ENCODE assay signal across 29 cellular contexts in the genomic region with DNA sequence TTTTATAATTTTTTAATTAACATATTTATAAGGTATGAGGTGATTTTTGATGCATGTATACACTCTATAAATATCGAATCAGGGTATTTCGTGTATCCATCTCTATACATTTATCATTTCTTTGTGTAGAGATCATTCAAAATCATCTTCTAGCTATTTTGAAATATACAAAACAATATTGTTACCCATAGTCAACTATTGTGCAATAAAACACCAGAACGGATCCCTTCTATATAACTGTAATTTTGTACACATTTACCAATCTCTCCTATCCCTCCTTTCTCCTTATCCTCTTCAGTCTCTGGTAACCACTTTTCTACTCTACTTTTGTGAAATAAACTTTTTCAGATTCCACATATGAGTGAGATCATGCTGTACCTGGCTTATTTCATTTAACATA.
"Had no signal": no experiment of that assay in that cellular context is flagged by ENCODE, and none has a peak within 500 bp of the region (broad histone marks: within the 10 kb centered on the region; RNA-seq: fewer than 3 reads in every experiment).

No MANE protein-coding gene starts in this region.

- H3K4me1 ChIP-seq: colonic mucosa, esophagus muscularis mucosa, esophagus squamous epithelium, foreskin keratinocyte, gastrocnemius medialis, gastroesophageal sphincter, heart left ventricle, heart right ventricle had no signal

- H3K36me3 ChIP-seq: colonic mucosa, esophagus muscularis mucosa, esophagus squamous epithelium, gastrocnemius medialis, gastroesophageal sphincter, heart left ventricle, heart right ventricle had no signal

- H3K4me1 Mint-ChIP-seq: endodermal cell had no signal

- H3K27me3 Mint-ChIP-seq: dendritic cell treated with granulocyte-macrophage colony-stimulating factor and Interleukin-4, amounts not matched to agents 40 ng/mL and 50 ng/mL, for 4 days; effector memory CD8-positive, alpha-beta T cell had no signal

- H3K4me3 ChIP-seq: colonic mucosa, coronary artery, dorsolateral prefrontal cortex, esophagus muscularis mucosa, esophagus squamous epithelium, gastrocnemius medialis, gastroesophageal sphincter, heart left ventricle, heart right ventricle, hepatocyte had no signal

- H3K27ac Mint-ChIP-seq: dendritic cell treated with granulocyte-macrophage colony-stimulating factor and Interleukin-4, amounts not matched to agents 40 ng/mL and 50 ng/mL, for 4 days; effector memory CD8-positive, alpha-beta T cell; endodermal cell had no signal

- H3K27ac ChIP-seq: colonic mucosa, coronary artery, dorsolateral prefrontal cortex, epithelial cell of prostate, esophagus muscularis mucosa, esophagus squamous epithelium, foreskin keratinocyte, gastrocnemius medialis, gastroesophageal sphincter, heart left ventricle, heart right ventricle, hepatocyte had no signal

- DNase-seq: colonic mucosa; cortex of kidney; dermis blood vessel endothelial cell; dorsolateral prefrontal cortex; effector CD4-positive, alpha-beta T cell; effector CD8-positive, alpha-beta T cell; effector memory CD4-positive, alpha-beta T cell; effector memory CD8-positive, alpha-beta T cell; endodermal cell; erythroblast; esophagus squamous epithelium; foreskin fibroblast; foreskin keratinocyte; foreskin melanocyte; gastrocnemius medialis; glutamatergic neuron; head of caudate nucleus; heart left ventricle; heart right ventricle had no signal

- H3K9me3 ChIP-seq: colonic mucosa, esophagus muscularis mucosa, esophagus squamous epithelium, gastrocnemius medialis, gastroesophageal sphincter, heart left ventricle, heart right ventricle had no signal

- H3K9me3 Mint-ChIP-seq: dendritic cell treated with granulocyte-macrophage colony-stimulating factor and Interleukin-4, amounts not matched to agents 40 ng/mL and 50 ng/mL, for 4 days had no signal

- H3K4me2 ChIP-seq: hepatocyte had no signal

- H2AFZ ChIP-seq: hepatocyte had no signal

- H3K4me3 Mint-ChIP-seq: dendritic cell treated with granulocyte-macrophage colony-stimulating factor and Interleukin-4, amounts not matched to agents 40 ng/mL and 50 ng/mL, for 4 days; effector memory CD8-positive, alpha-beta T cell; endodermal cell had no signal

- H3K27me3 ChIP-seq: colonic mucosa, dorsolateral prefrontal cortex, esophagus muscularis mucosa, esophagus squamous epithelium, foreskin keratinocyte, gastrocnemius medialis, gastroesophageal sphincter, heart left ventricle, heart right ventricle, hepatocyte had no signal

- ATAC-seq: effector memory CD8-positive, alpha-beta T cell; esophagus mucosa; foreskin keratinocyte; gastrocnemius medialis; gastroesophageal sphincter; heart left ventricle; heart right ventricle had no signal

- H3K79me2 ChIP-seq: hepatocyte had no signal

- FAIRE-seq: endometrium, endothelial cell of umbilical vein, frontal cortex had no signal
